10 cellular contexts compared by ENCODE assay signal in genomic region chr15:101615986-101616848, GRCh38. TPM values are rescaled to one million over a fixed set of nuclear protein-coding genes. Genes with fewer than 3 reads are reported as not detected.
DNase-seq lines count a peak whose midpoint lies in the region; ATAC-seq and TF ChIP-seq lines count a peak whose summit lies in the region.
"Had no signal": no experiment of that assay in that cellular context is flagged by ENCODE, and none has a peak within 500 bp of the region (broad histone marks: within the 10 kb centered on the region; RNA-seq: fewer than 3 reads in every experiment).

No MANE protein-coding gene starts in this region.

- H3K27me3 ChIP-seq in adipocyte (replicated peaks; ENCODE audit: control insufficient read depth, insufficient read depth, low read length) (no peaks in the 10 kb centered on the region), transverse colon (no peaks in the 10 kb centered on the region)

- H3K4me1 ChIP-seq in adipocyte (ENCODE audit: control insufficient read depth, insufficient read depth, low read length) (peaks cover 46% of the 10 kb centered on the region), transverse colon (peaks cover 2 to 19% (median 18%) of the 10 kb centered on the region in 4 donors)

- DNase-seq in NCI-H1417 (lab: John Stamatoyannopoulos, UW) (peak; percentile 31 to 67 (median 56)), NCI-H1417 treated with DMSO at 0.1 percent for 48 hours (lab: John Stamatoyannopoulos, UW) (no peak), adipocyte (ENCODE audit: low read depth) (peak; percentile 35), transverse colon (peak; percentile 35), SKM-1 (lab: John Stamatoyannopoulos, UW; ENCODE audit: unreplicated experiment) (no peak)
- DNase-seq: CD4-positive, CD25-positive, alpha-beta regulatory T cell; naive B cell had no signal

- in situ Hi-C loops in transverse colon (cut with MboI; ENCODE audit: low pct_ligation_motif_present in 1 of 4, low pct_unique_long_range_greater_than_20kb in 1 of 4, low sequenced_read_pairs in 3 of 4), result no loop called here

- no peak for TF ChIP-seq POLR2A in transverse colon (IDR thresholded peaks at IDR 0.05)

- H3K9ac ChIP-seq in adipocyte (ENCODE audit: low read length), result no peak overlapping the region

- no peaks in the 10 kb centered on the region for H3K36me3 ChIP-seq in adipocyte (ENCODE audit: control insufficient read depth, insufficient read depth, low read length, severe bottlenecking)
- no peaks in the 10 kb centered on the region for H3K36me3 ChIP-seq in transverse colon

- no peak for TF ChIP-seq EP300 in transverse colon (IDR thresholded peaks at IDR 0.05; ENCODE audit: low read depth)

- ATAC-seq in GM19455 (IDR thresholded peaks at IDR 0.05; ENCODE audit: unreplicated experiment) (no peak), GM18867 (IDR thresholded peaks at IDR 0.05; ENCODE audit: unreplicated experiment) (no peak)

- intact Hi-C loops in transverse colon (cut with DNase I; ENCODE audit: low total_unique reads), result no loop called here

- peak overlapping the region; percentile 26 for H3K4me3 ChIP-seq in adipocyte (ENCODE audit: low read length)
- H3K4me3 ChIP-seq in iPS-18c (ENCODE audit: insufficient read depth, low read depth, low read length), result 0 out of 2 replicates have a peak overlapping the region, but pooled peaks have one; percentile 25
- H3K4me3 ChIP-seq in transverse colon, result peak overlapping the region in 1 of 4 donors; percentile 9

- H3K27ac ChIP-seq in transverse colon, result no peak overlapping the region

- H3K9me3 ChIP-seq in adipocyte (ENCODE audit: control insufficient read depth, low read length) (no peaks in the 10 kb centered on the region), iPS-18c (ENCODE audit: control insufficient read depth, insufficient read depth, low read length) (no peaks in the 10 kb centered on the region), transverse colon (no peaks in the 10 kb centered on the region)

- no peak for TF ChIP-seq CTCF in transverse colon (IDR thresholded peaks at IDR 0.05)

- 29 to 35% methylated on average over 11 to 25 of the region's 25 CpGs for WGBS in transverse colon (ENCODE audit: low coverage in 1 of 2), 2 donors

RNA-seq across cellular contexts. Expression of gene TM2D3, which starts 36.0 kb away (rescaled TPM):
- 10 to 100 TPM; 13.8 to 46.4 (median 33.6) TPM for total RNA-seq in transverse colon

Comparison
In these comparisons a context has a peak if more than half of its experiments do, and no peak if none do; other contexts are left out.
1. DNase-seq: peak in NCI-H1417 (3 of 3), adipocyte (single experiment) and transverse colon (single experiment); none in NCI-H1417 treated with DMSO at 0.1 percent for 48 hours (single experiment) and SKM-1 (single experiment).